25 cellular contexts compared by ENCODE assay signal in genomic region chr3:183307749-183308148, GRCh38. TPM values are rescaled to one million over a fixed set of nuclear protein-coding genes. Genes with fewer than 3 reads are reported as not detected.
DNase-seq lines count a peak whose midpoint lies in the region; ATAC-seq, FAIRE-seq and TF ChIP-seq lines count a peak whose summit lies in the region.
"Had no signal": no experiment of that assay in that cellular context is flagged by ENCODE, and none has a peak within 500 bp of the region (broad histone marks: within the 10 kb centered on the region; RNA-seq: fewer than 3 reads in every experiment).

No MANE protein-coding gene starts in this region.

- CTCF ChIA-PET in Calu3 (lab: Charles Lee), result interaction anchor here (1.1 to 2.4 kb wide), 5 partner anchors 9 to 53 kb away, joined by 3 to 24 read pairs (median 4); no protein-coding TSS in a partner anchor

- in situ Hi-C loops in gastrocnemius medialis (cut with MboI; ENCODE audit: low sequenced_read_pairs in 4 of 4), result loop anchor here in 1 of 4 donors (10.0 kb wide), 1 partner anchor 53 kb away; the partner anchor contains the start of gene B3GNT5

- 77 to 100% methylated on average over 2 of the region's 2 CpGs for WGBS in gastroesophageal sphincter (ENCODE audit: low coverage in 1 of 2), 2 donors

- no peak overlapping the region for H3K4me3 ChIP-seq in gastrocnemius medialis
- no peak overlapping the region for H3K4me3 ChIP-seq in gastroesophageal sphincter
- H3K4me3 ChIP-seq: thoracic aorta had no signal

- intact Hi-C loops in Calu3 (cut with micrococcal nuclease; ENCODE audit: unreplicated experiment) (loop anchor here (1.0 to 5.0 kb wide), 3 partner anchors 32 to 60 kb away; no protein-coding TSS in a partner anchor), gastrocnemius medialis (cut with DNase I; ENCODE audit: low total_unique reads) (loop anchor here (2.0 to 10.0 kb wide), 3 partner anchors 41 to 1027 kb away; partner anchors contain the start of genes B3GNT5 and FAM131A)

- H3K4me1 ChIP-seq in gastrocnemius medialis, result peaks cover 49 to 61% of the 10 kb centered on the region in 2 donors
- H3K4me1 ChIP-seq in gastroesophageal sphincter, result no peaks in the 10 kb centered on the region

- H3K27ac ChIP-seq in gastrocnemius medialis, result peak overlapping the region; percentile 89 to 99 (median 93)
- H3K27ac ChIP-seq in gastroesophageal sphincter, result no peak overlapping the region
- H3K27ac ChIP-seq: thoracic aorta had no signal

- H3K36me3 ChIP-seq in gastrocnemius medialis, result no peaks in the 10 kb centered on the region
- no peaks in the 10 kb centered on the region for H3K36me3 ChIP-seq in gastroesophageal sphincter
- H3K36me3 ChIP-seq: thoracic aorta had no signal

- DNase-seq in Calu3 (no peak), RCC 7860 (ENCODE audit: low spot score) (peak; percentile 31), left lobe of liver (ENCODE audit: low spot score) (no peak), gastrocnemius medialis (no peak), D341Med (ENCODE audit: low spot score) (no peak), COLO829 (ENCODE audit: low spot score) (no peak), NCI-H2196 (lab: John Stamatoyannopoulos, UW; ENCODE audit: unreplicated experiment) (no peak)
- DNase-seq: activated CD4-positive, alpha-beta T cell treated with anti-CD3 and anti-CD28 coated beads for 1 hour; activated CD8-positive, alpha-beta T cell treated with anti-CD3 and anti-CD28 coated beads, Interleukin-2, amount 10 ng/mL, durations not matched to agents 7 days and 5 days; activated effector memory CD4-positive, alpha-beta T cell treated with Interleukin-2 at 50 U/mL for 16 hours; activated T-cell treated with anti-CD3 and anti-CD28 coated beads for 4 hours; CD4-positive, CD25-positive, alpha-beta regulatory T cell; DMS153; GDM1; NCI-H1417; NCI-H510A; retina; T-helper 1 cell had no signal

- H3K36me3 Mint-ChIP-seq in Calu3 (ENCODE audit: insufficient read depth, unreplicated experiment), result peaks cover 10% of the 10 kb centered on the region
- H3K36me3 Mint-ChIP-seq: CD4-positive, CD25-positive, alpha-beta regulatory T cell had no signal

- H3K9me3 Mint-ChIP-seq in Calu3 (ENCODE audit: low read depth, unreplicated experiment), result no peaks in the 10 kb centered on the region
- H3K9me3 Mint-ChIP-seq: naive thymus-derived CD4-positive, alpha-beta T cell; stimulated activated effector memory CD8-positive, alpha-beta T cell treated with anti-CD3 and anti-CD28 coated beads, Interleukin-12 subunit alpha, Interleukin-12 subunit beta, amount 100 ng/mL, for 72 hours had no signal

- FAIRE-seq in RCC 7860 (lab: Jason Lieb, UNC), result no peak
- FAIRE-seq: colon, endometrium had no signal

- H3K27me3 ChIP-seq in gastrocnemius medialis (no peaks in the 10 kb centered on the region), gastroesophageal sphincter (no peaks in the 10 kb centered on the region)

- TF ChIP-seq CTCF in Calu3 (IDR thresholded peaks at IDR 0.05; ENCODE audit: unreplicated experiment) (no peak), gastrocnemius medialis (IDR thresholded peaks at IDR 0.05 in 4 of 5, conservative IDR thresholded peaks at IDR 0.05 in 1 of 5) (no peak), gastroesophageal sphincter (IDR thresholded peaks at IDR 0.05) (no peak)

- no peak for TF ChIP-seq POLR2A in gastrocnemius medialis (IDR thresholded peaks at IDR 0.05)
- no peak for TF ChIP-seq POLR2A in gastroesophageal sphincter (IDR thresholded peaks at IDR 0.05)

- H3K27ac Mint-ChIP-seq in Calu3 (ENCODE audit: unreplicated experiment), result peak overlapping the region; percentile 84
- H3K27ac Mint-ChIP-seq: CD4-positive, CD25-positive, alpha-beta regulatory T cell had no signal

- BruUV-seq in Calu3 (replicated peaks; lab: Mats Ljungman, UMichigan), result no TSS peak

- H3K9me3 ChIP-seq in gastrocnemius medialis (no peaks in the 10 kb centered on the region), gastroesophageal sphincter (no peaks in the 10 kb centered on the region)
- H3K9me3 ChIP-seq: thoracic aorta had no signal

- no peak for TF ChIP-seq EP300 in gastroesophageal sphincter (IDR thresholded peaks at IDR 0.05)

- ATAC-seq in left lobe of liver (peak; percentile 13), gastrocnemius medialis (no peak), gastroesophageal sphincter (no peak)
- ATAC-seq: Panc1 had no signal

- peaks cover 50% of the 10 kb centered on the region for H3K4me1 Mint-ChIP-seq in Calu3 (ENCODE audit: low read depth, unreplicated experiment)

- H3K27me3 Mint-ChIP-seq in Calu3 (ENCODE audit: unreplicated experiment), result no peaks in the 10 kb centered on the region
- H3K27me3 Mint-ChIP-seq: CD4-positive, CD25-positive, alpha-beta regulatory T cell had no signal

- H3K4me3 Mint-ChIP-seq in Calu3 (ENCODE audit: low read depth, unreplicated experiment), result no peak overlapping the region
- H3K4me3 Mint-ChIP-seq: activated CD8-positive, alpha-beta T cell treated with anti-CD3 and anti-CD28 coated beads, Interleukin-2, amount 10 ng/mL, durations not matched to agents 7 days and 5 days; CD4-positive, CD25-positive, alpha-beta regulatory T cell; stimulated activated effector memory CD8-positive, alpha-beta T cell treated with anti-CD3 and anti-CD28 coated beads, Interleukin-12 subunit alpha, Interleukin-12 subunit beta, amount 100 ng/mL, for 72 hours had no signal

RNA-seq across cellular contexts. Expression of gene B3GNT5, which starts 54.7 kb away (rescaled TPM):
- total RNA-seq in Calu3 (2022), result 42.9 and 43.6 TPM in 2 replicates
- 0.70 TPM for total RNA-seq in left lobe of liver
- total RNA-seq in gastrocnemius medialis, result 10 to 100 TPM; 18.2 to 41.2 (median 26.0) TPM
- 1 to 10 TPM; 5.0 to 9.2 (median 6.1) TPM for total RNA-seq in gastroesophageal sphincter

Comparison
In these comparisons a context has a peak if more than half of its experiments do, and no peak if none do; other contexts are left out.
1. H3K27ac ChIP-seq: peak in gastrocnemius medialis (4 of 4); none in gastroesophageal sphincter (0 of 4).